1 cellular context compared by ENCODE assay signal in genomic region chr20:18566892-18567738, GRCh38.
A peak's percentile ranks its signal among the peaks of the same experiment; 100 is the strongest.
TF ChIP-seq lines count a peak whose summit lies in the region.

A gene with protein sequence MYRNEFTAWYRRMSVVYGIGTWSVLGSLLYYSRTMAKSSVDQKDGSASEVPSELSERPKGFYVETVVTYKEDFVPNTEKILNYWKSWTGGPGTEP (plus strand): TSS chr20:18567432. CDS start chr20:18567479, 47 bp downstream.

TF ChIP-seq in HepG2, 621 proteins besides CTCF, POLR2A, EP300 and RAD21 (continued from another document and continues in another):
- TF ChIP-seq, protein P1, sequence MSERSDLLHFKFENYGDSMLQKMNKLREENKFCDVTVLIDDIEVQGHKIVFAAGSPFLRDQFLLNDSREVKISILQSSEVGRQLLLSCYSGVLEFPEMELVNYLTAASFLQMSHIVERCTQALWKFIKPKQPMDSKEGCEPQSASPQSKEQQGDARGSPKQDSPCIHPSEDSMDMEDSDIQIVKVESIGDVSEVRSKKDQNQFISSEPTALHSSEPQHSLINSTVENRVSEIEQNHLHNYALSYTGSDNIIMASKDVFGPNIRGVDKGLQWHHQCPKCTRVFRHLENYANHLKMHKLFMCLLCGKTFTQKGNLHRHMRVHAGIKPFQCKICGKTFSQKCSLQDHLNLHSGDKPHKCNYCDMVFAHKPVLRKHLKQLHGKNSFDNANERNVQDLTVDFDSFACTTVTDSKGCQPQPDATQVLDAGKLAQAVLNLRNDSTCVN (CRISPR knock-in tag; IDR thresholded peaks at IDR 0.05; ENCODE audit: borderline replicate concordance), result peak; percentile 83; the same call in 1 of the 2 replicates
- TF ChIP-seq REL (CRISPR knock-in tag; conservative IDR thresholded peaks at IDR 0.05) (0 out of 2 replicates have a peak, but pooled peaks have one; percentile 74), ZNF281 (CRISPR knock-in tag; IDR thresholded peaks at IDR 0.05; ENCODE audit: borderline replicate concordance) (no peak), GLMP (CRISPR knock-in tag; IDR thresholded peaks at IDR 0.05; ENCODE audit: borderline replicate concordance) (0 out of 2 replicates have a peak, but pooled peaks have one; percentile 71), EZH2 (conservative IDR thresholded peaks at IDR 0.05; ENCODE audit: low read depth, low read length) (no peak), ZFP37 (CRISPR knock-in tag; IDR thresholded peaks at IDR 0.05; ENCODE audit: borderline replicate concordance) (peak; percentile 53; the same call in 1 of the 2 replicates), ZNF652 (CRISPR knock-in tag; IDR thresholded peaks at IDR 0.05; ENCODE audit: borderline replicate concordance, low read depth) (peak; percentile 39; the same call in 1 of the 2 replicates), ZNF775 (CRISPR knock-in tag; IDR thresholded peaks at IDR 0.05; ENCODE audit: borderline replicate concordance) (no peak), ZNF496 (CRISPR knock-in tag; IDR thresholded peaks at IDR 0.05; ENCODE audit: insufficient replicate concordance) (no peak), ZNF232 (CRISPR knock-in tag; IDR thresholded peaks at IDR 0.05; ENCODE audit: borderline replicate concordance) (peak; percentile 78; the same call in 1 of the 2 replicates), NR2F2 (IDR thresholded peaks at IDR 0.05; ENCODE audit: borderline replicate concordance, low read depth) (peak; percentile 51; the same call in 1 of the 2 replicates), SMC3 (IDR thresholded peaks at IDR 0.05; ENCODE audit: low read length) (peak; percentile 6; the same call in 1 of the 2 replicates), NFIB (CRISPR knock-in tag; IDR thresholded peaks at IDR 0.05; ENCODE audit: borderline replicate concordance) (no peak), PHF8 (CRISPR knock-in tag; IDR thresholded peaks at IDR 0.05) (peak; percentile 100), ZNF850 (CRISPR knock-in tag; conservative IDR thresholded peaks at IDR 0.05) (no peak), ARID4A (CRISPR knock-in tag; IDR thresholded peaks at IDR 0.05; ENCODE audit: borderline replicate concordance) (peak; percentile 99), HOXA9 (CRISPR knock-in tag; IDR thresholded peaks at IDR 0.05; ENCODE audit: borderline replicate concordance) (peak; percentile 65; the same call in 1 of the 2 replicates), DRAP1 (CRISPR knock-in tag; IDR thresholded peaks at IDR 0.05) (peak; percentile 84), ATRX (CRISPR knock-in tag; IDR thresholded peaks at IDR 0.05; ENCODE audit: borderline replicate concordance) (no peak), GLI4 (CRISPR knock-in tag; IDR thresholded peaks at IDR 0.05; ENCODE audit: borderline replicate concordance) (peak; percentile 64; the same call in 1 of the 2 replicates), SRSF4 (IDR thresholded peaks at IDR 0.05; ENCODE audit: low read depth, low read length, poor library complexity, severe bottlenecking) (no peak), MIER2 (CRISPR knock-in tag; IDR thresholded peaks at IDR 0.05) (no peak), POGZ (CRISPR knock-in tag; IDR thresholded peaks at IDR 0.05) (peak; percentile 97), PAX8 (CRISPR knock-in tag; IDR thresholded peaks at IDR 0.05; ENCODE audit: borderline replicate concordance) (0 out of 2 replicates have a peak, but pooled peaks have one; percentile 65), ZNF224 (CRISPR knock-in tag; IDR thresholded peaks at IDR 0.05) (peak; percentile 95), SPEN (CRISPR knock-in tag; IDR thresholded peaks at IDR 0.05; ENCODE audit: low read depth) (peak; percentile 99), KLF16 (CRISPR knock-in tag; IDR thresholded peaks at IDR 0.05) (peak in 1 of 2 experiments; percentile 98; a peak in 2 of 4 replicates)
- TF ChIP-seq, protein P2, sequence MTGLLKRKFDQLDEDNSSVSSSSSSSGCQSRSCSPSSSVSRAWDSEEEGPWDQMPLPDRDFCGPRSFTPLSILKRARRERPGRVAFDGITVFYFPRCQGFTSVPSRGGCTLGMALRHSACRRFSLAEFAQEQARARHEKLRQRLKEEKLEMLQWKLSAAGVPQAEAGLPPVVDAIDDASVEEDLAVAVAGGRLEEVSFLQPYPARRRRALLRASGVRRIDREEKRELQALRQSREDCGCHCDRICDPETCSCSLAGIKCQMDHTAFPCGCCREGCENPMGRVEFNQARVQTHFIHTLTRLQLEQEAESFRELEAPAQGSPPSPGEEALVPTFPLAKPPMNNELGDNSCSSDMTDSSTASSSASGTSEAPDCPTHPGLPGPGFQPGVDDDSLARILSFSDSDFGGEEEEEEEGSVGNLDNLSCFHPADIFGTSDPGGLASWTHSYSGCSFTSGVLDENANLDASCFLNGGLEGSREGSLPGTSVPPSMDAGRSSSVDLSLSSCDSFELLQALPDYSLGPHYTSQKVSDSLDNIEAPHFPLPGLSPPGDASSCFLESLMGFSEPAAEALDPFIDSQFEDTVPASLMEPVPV (CRISPR knock-in tag; IDR thresholded peaks at IDR 0.05), result peak; percentile 82; the same call in 1 of the 2 replicates
- TF ChIP-seq, protein P3, sequence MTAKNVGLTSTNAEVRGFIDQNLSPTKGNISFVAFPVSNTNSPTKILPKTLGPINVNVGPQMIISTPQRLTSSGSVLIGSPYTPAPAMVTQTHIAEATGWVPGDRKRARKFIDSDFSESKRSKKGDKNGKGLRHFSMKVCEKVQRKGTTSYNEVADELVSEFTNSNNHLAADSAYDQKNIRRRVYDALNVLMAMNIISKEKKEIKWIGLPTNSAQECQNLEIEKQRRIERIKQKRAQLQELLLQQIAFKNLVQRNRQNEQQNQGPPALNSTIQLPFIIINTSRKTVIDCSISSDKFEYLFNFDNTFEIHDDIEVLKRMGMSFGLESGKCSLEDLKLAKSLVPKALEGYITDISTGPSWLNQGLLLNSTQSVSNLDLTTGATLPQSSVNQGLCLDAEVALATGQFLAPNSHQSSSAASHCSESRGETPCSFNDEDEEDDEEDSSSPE (CRISPR knock-in tag; IDR thresholded peaks at IDR 0.05), result peak; percentile 92
- TF ChIP-seq, protein P4, sequence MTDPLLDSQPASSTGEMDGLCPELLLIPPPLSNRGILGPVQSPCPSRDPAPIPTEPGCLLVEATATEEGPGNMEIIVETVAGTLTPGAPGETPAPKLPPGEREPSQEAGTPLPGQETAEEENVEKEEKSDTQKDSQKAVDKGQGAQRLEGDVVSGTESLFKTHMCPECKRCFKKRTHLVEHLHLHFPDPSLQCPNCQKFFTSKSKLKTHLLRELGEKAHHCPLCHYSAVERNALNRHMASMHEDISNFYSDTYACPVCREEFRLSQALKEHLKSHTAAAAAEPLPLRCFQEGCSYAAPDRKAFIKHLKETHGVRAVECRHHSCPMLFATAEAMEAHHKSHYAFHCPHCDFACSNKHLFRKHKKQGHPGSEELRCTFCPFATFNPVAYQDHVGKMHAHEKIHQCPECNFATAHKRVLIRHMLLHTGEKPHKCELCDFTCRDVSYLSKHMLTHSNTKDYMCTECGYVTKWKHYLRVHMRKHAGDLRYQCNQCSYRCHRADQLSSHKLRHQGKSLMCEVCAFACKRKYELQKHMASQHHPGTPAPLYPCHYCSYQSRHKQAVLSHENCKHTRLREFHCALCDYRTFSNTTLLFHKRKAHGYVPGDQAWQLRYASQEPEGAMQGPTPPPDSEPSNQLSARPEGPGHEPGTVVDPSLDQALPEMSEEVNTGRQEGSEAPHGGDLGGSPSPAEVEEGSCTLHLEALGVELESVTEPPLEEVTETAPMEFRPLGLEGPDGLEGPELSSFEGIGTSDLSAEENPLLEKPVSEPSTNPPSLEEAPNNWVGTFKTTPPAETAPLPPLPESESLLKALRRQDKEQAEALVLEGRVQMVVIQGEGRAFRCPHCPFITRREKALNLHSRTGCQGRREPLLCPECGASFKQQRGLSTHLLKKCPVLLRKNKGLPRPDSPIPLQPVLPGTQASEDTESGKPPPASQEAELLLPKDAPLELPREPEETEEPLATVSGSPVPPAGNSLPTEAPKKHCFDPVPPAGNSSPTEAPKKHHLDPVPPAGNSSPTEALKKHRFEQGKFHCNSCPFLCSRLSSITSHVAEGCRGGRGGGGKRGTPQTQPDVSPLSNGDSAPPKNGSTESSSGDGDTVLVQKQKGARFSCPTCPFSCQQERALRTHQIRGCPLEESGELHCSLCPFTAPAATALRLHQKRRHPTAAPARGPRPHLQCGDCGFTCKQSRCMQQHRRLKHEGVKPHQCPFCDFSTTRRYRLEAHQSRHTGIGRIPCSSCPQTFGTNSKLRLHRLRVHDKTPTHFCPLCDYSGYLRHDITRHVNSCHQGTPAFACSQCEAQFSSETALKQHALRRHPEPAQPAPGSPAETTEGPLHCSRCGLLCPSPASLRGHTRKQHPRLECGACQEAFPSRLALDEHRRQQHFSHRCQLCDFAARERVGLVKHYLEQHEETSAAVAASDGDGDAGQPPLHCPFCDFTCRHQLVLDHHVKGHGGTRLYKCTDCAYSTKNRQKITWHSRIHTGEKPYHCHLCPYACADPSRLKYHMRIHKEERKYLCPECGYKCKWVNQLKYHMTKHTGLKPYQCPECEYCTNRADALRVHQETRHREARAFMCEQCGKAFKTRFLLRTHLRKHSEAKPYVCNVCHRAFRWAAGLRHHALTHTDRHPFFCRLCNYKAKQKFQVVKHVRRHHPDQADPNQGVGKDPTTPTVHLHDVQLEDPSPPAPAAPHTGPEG (CRISPR knock-in tag; IDR thresholded peaks at IDR 0.05), result peak; percentile 89; the same call in 1 of the 2 replicates
- TF ChIP-seq, protein P5, sequence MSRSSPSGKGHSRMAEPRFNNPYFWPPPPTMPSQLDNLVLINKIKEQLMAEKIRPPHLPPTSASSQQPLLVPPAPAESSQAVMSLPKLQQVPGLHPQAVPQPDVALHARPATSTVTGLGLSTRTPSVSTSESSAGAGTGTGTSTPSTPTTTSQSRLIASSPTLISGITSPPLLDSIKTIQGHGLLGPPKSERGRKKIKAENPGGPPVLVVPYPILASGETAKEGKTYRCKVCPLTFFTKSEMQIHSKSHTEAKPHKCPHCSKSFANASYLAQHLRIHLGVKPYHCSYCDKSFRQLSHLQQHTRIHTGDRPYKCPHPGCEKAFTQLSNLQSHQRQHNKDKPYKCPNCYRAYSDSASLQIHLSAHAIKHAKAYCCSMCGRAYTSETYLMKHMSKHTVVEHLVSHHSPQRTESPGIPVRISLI (CRISPR knock-in tag; IDR thresholded peaks at IDR 0.05; ENCODE audit: borderline replicate concordance), result peak; percentile 49; the same call in 1 of the 2 replicates
- TF ChIP-seq, protein P6, sequence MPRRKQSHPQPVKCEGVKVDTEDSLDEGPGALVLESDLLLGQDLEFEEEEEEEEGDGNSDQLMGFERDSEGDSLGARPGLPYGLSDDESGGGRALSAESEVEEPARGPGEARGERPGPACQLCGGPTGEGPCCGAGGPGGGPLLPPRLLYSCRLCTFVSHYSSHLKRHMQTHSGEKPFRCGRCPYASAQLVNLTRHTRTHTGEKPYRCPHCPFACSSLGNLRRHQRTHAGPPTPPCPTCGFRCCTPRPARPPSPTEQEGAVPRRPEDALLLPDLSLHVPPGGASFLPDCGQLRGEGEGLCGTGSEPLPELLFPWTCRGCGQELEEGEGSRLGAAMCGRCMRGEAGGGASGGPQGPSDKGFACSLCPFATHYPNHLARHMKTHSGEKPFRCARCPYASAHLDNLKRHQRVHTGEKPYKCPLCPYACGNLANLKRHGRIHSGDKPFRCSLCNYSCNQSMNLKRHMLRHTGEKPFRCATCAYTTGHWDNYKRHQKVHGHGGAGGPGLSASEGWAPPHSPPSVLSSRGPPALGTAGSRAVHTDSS (CRISPR knock-in tag; conservative IDR thresholded peaks at IDR 0.05), result no peak; the same call in 1 of the 2 replicates
